In genomic region chr14:50718949-50719348, GRCh38 we compare ENCODE assay signal across 19 cellular contexts. TPM values are rescaled to one million over a fixed set of nuclear protein-coding genes. Genes with fewer than 3 reads are reported as not detected.
DNase-seq lines count a peak whose midpoint lies in the region; ATAC-seq, FAIRE-seq and TF ChIP-seq lines count a peak whose summit lies in the region.
"Had no signal": no experiment of that assay in that cellular context is flagged by ENCODE, and none has a peak within 500 bp of the region (broad histone marks: within the 10 kb centered on the region; RNA-seq: fewer than 3 reads in every experiment).

No MANE protein-coding gene starts in this region.

- H3K4me2 ChIP-seq in HepG2 (ENCODE audit: low read depth, low read length) (no peak overlapping the region), osteoblast (ENCODE audit: insufficient read depth, low read length) (no peak overlapping the region)
- H3K4me2 ChIP-seq: BLaER1 had no signal

- in situ Hi-C loops in HepG2 (cut with HindIII; ENCODE audit: extremely low pct_ligation_motif_present, low pct_unique_long_range_greater_than_20kb) = no loop called here

- peaks cover 35% of the 10 kb centered on the region for H3K36me3 ChIP-seq in left ventricle myocardium inferior
- peaks cover 0 to 1% of the 10 kb centered on the region in 2 experiments; a peak in 2 of 5 replicates for H3K36me3 ChIP-seq in HepG2 (replicated peaks in 1 of 2; ENCODE audit: control insufficient read depth in 1 of 2, insufficient read depth in 2 of 2, low read length in 2 of 2)
- peaks cover 17% of the 10 kb centered on the region for H3K36me3 ChIP-seq in osteoblast (ENCODE audit: insufficient read depth, low read length)

- TF ChIP-seq CTCF in left ventricle myocardium inferior (IDR thresholded peaks at IDR 0.05; ENCODE audit: borderline replicate concordance) = no peak
- TF ChIP-seq CTCF in HepG2 (CRISPR knock-in tag; IDR thresholded peaks at IDR 0.05) = no peak
- TF ChIP-seq CTCF in osteoblast (IDR thresholded peaks at IDR 0.05; ENCODE audit: extremely low read depth, low read depth, low read length) = no peak

- H3K9me3 ChIP-seq in left ventricle myocardium inferior (replicated peaks) = no peaks in the 10 kb centered on the region
- H3K9me3 ChIP-seq in HepG2 (ENCODE audit: low read length) = no peaks in the 10 kb centered on the region
- H3K9me3 ChIP-seq in osteoblast (ENCODE audit: low read depth, low read length) = no peaks in the 10 kb centered on the region
- H3K9me3 ChIP-seq: BLaER1 had no signal

- H2AFZ ChIP-seq in HepG2 (ENCODE audit: low read length) (no peak overlapping the region), osteoblast (ENCODE audit: low read length) (no peak overlapping the region)

- no peaks in the 10 kb centered on the region for H4K20me1 ChIP-seq in HepG2 (ENCODE audit: insufficient read depth, low read length)
- no peaks in the 10 kb centered on the region for H4K20me1 ChIP-seq in osteoblast (ENCODE audit: insufficient read depth, low read length)
- H4K20me1 ChIP-seq: BLaER1 had no signal

- H3K4me1 ChIP-seq in left ventricle myocardium inferior (no peaks in the 10 kb centered on the region), HepG2 (ENCODE audit: insufficient read depth, low read length) (no peaks in the 10 kb centered on the region), osteoblast (ENCODE audit: insufficient read depth, low read length) (no peaks in the 10 kb centered on the region)
- H3K4me1 ChIP-seq: BLaER1 had no signal

- no peak for FAIRE-seq in HepG2 (lab: Jason Lieb, UNC)
- FAIRE-seq: A204.1, GM19239, H54 had no signal

- intact Hi-C loops in left ventricle myocardium superior (cut with micrococcal nuclease) (no loop called here), left ventricle myocardium inferior (cut with micrococcal nuclease) (loop anchor here (10.0 kb wide), 1 partner anchor 104 kb away; no protein-coding TSS in a partner anchor), HepG2 (cut with micrococcal nuclease; ENCODE audit: unreplicated experiment) (no loop called here)

- BruUV-seq in HepG2 (replicated peaks; lab: Mats Ljungman, UMichigan) = no TSS peak

- CTCF ChIA-PET in HepG2 (lab: Yijun Ruan, JAX; ENCODE audit: low intra/inter-chr PET ratio, low total read pairs) = no interaction called here

- H3K79me2 ChIP-seq in HepG2 (ENCODE audit: insufficient read depth, low read length) (no peaks in the 10 kb centered on the region), osteoblast (ENCODE audit: insufficient read depth, low read length) (no peaks in the 10 kb centered on the region)

- TF ChIP-seq POLR2A in HepG2 (IDR thresholded peaks at IDR 0.05; ENCODE audit: insufficient read depth in 1 of 2, low read depth in 2 of 2, low read length in 2 of 2) = no peak

- H3K4me3 ChIP-seq in left ventricle myocardium inferior = no peak overlapping the region
- no peak overlapping the region for H3K4me3 ChIP-seq in HepG2 (replicated peaks in 1 of 3; ENCODE audit: insufficient read depth in 1 of 3, low read depth in 2 of 3, low read length in 3 of 3)
- no peak overlapping the region for H3K4me3 ChIP-seq in osteoblast (ENCODE audit: insufficient read depth, low read length)
- H3K4me3 ChIP-seq: BLaER1 had no signal

- POLR2A ChIA-PET in HepG2 (lab: Yijun Ruan, JAX) = no interaction called here

- no peak overlapping the region for H3K27ac ChIP-seq in left ventricle myocardium inferior (replicated peaks)
- H3K27ac ChIP-seq in HepG2 (ENCODE audit: extremely low read length, insufficient read depth, low read length) = no peak overlapping the region
- no peak overlapping the region for H3K27ac ChIP-seq in osteoblast (ENCODE audit: low read depth, low read length)
- H3K27ac ChIP-seq: BLaER1, RWPE1 had no signal

- DNase-seq in left ventricle myocardium superior (no peak), left ventricle myocardium inferior (no peak), NCI-H82 treated with DMSO at 0.1 percent for 48 hours (lab: John Stamatoyannopoulos, UW; ENCODE audit: unreplicated experiment) (peak; percentile 80), HepG2 (ENCODE audit: low spot score) (peak; percentile 4), NOMO-1 treated with DMSO at 0.1 percent for 48 hours (lab: John Stamatoyannopoulos, UW; ENCODE audit: unreplicated experiment) (no peak), osteoblast (ENCODE audit: insufficient read length, low spot score, missing footprints) (no peak), DMS114 treated with DMSO at 0.1 percent for 48 hours (lab: John Stamatoyannopoulos, UW; ENCODE audit: unreplicated experiment) (no peak)
- DNase-seq: EL, NCI-H1436, NCI-H2029 treated with DMSO at 0.1 percent for 48 hours, NCI-H526 treated with DMSO at 0.1 percent for 48 hours, PC-3, SW 1271 had no signal

- no peak for TF ChIP-seq RAD21 in HepG2 (CRISPR knock-in tag; IDR thresholded peaks at IDR 0.05)

- no peaks in the 10 kb centered on the region for H3K27me3 ChIP-seq in left ventricle myocardium inferior (ENCODE audit: low read depth)
- no peaks in the 10 kb centered on the region for H3K27me3 ChIP-seq in HepG2 (ENCODE audit: control insufficient read depth in 1 of 2, insufficient read depth in 2 of 2, low read length in 2 of 2)
- H3K27me3 ChIP-seq in osteoblast (ENCODE audit: insufficient read depth, low read length) = no peaks in the 10 kb centered on the region
- H3K27me3 ChIP-seq: BLaER1 had no signal

- TF ChIP-seq EP300 in HepG2 (IDR thresholded peaks at IDR 0.05; ENCODE audit: low read depth in 2 of 2, low read length in 2 of 2) = no peak
- TF ChIP-seq EP300 in HepG2 (CRISPR knock-in tag; IDR thresholded peaks at IDR 0.05; ENCODE audit: borderline replicate concordance) = no peak

- ATAC-seq in left ventricle myocardium superior (peak; percentile 38), HepG2 (no peak), HG03565 (IDR thresholded peaks at IDR 0.05; ENCODE audit: unreplicated experiment) (no peak)
- ATAC-seq: PC-3 had no signal

- WGBS in HepG2 (ENCODE audit: low lambda C conversion rate) = 9% methylated on average over 1 of the region's 1 CpG

- no peak overlapping the region for H3K9ac ChIP-seq in HepG2 (ENCODE audit: insufficient read depth, low read depth, low read length)
- H3K9ac ChIP-seq: BLaER1 had no signal

TF ChIP-seq in HepG2, 621 proteins besides CTCF, POLR2A, EP300 and RAD21 (continues in another document):
- TF ChIP-seq ZNF451 (CRISPR knock-in tag; IDR thresholded peaks at IDR 0.05) (no peak), ZBTB46 (CRISPR knock-in tag; IDR thresholded peaks at IDR 0.05; ENCODE audit: borderline replicate concordance) (no peak), ZNF274 (CRISPR knock-in tag; IDR thresholded peaks at IDR 0.05) (no peak), KLF11 (CRISPR knock-in tag; IDR thresholded peaks at IDR 0.05) (no peak), SP140L (CRISPR knock-in tag; IDR thresholded peaks at IDR 0.05; ENCODE audit: borderline replicate concordance) (no peak), CERS6 (CRISPR knock-in tag; IDR thresholded peaks at IDR 0.05) (no peak), ZNF431 (CRISPR knock-in tag; IDR thresholded peaks at IDR 0.05; ENCODE audit: borderline replicate concordance, low read depth) (no peak), ELF4 (CRISPR knock-in tag; IDR thresholded peaks at IDR 0.05; ENCODE audit: borderline replicate concordance) (no peak), RCOR2 (CRISPR knock-in tag; IDR thresholded peaks at IDR 0.05) (no peak)

RNA-seq across cellular contexts. Expression of gene SAV1, which starts 50.8 kb away (rescaled TPM):
- total RNA-seq in left ventricle myocardium superior (26.2 TPM), left ventricle myocardium inferior (29.5 TPM), HepG2 (2016; rRNA removed; fragmentation: Illumina TruSeq; extraction: Trizol) (8.1 and 8.2 TPM in 2 replicates), osteoblast (44.2 and 50.1 TPM in 2 replicates)
- total RNA-seq in HepG2 (2016; cell fraction: cytosol; rRNA removed; fragmentation: Illumina TruSeq; extraction: Trizol; ENCODE audit: low read depth) = 5.7 and 6.1 TPM in 2 replicates
- total RNA-seq in HepG2 (2016; cell fraction: insoluble cytoplasmic fraction; rRNA removed; fragmentation: Illumina TruSeq; extraction: Trizol) = 8.2 and 10.4 TPM in 2 replicates
- total RNA-seq in HepG2 (2016; cell fraction: membrane; rRNA removed; fragmentation: Illumina TruSeq; extraction: Trizol) = 14.1 and 14.6 TPM in 2 replicates
- 8.7 and 12.4 TPM in 2 replicates for total RNA-seq in HepG2 (2016; cell fraction: nucleus; rRNA removed; fragmentation: Illumina TruSeq; extraction: Trizol)
- 6.2 and 7.3 TPM in 2 replicates for polyA plus RNA-seq in HepG2 (2011; rRNA removed)
- polyA plus RNA-seq in HepG2 (2011; cell fraction: cytosol; rRNA removed) = 3.8 and 5.5 TPM in 2 replicates
- polyA plus RNA-seq in HepG2 (2011; cell fraction: nucleus; rRNA removed) = 1.7 and 3.1 TPM in 2 replicates
- polyA plus RNA-seq in HepG2 (2012) = 8.6 and 11.5 TPM in 2 replicates
- 6.8 and 7.8 TPM in 2 replicates for polyA plus RNA-seq in HepG2 (2016; cell fraction: cytosol; fragmentation: Illumina TruSeq; extraction: Trizol; ENCODE audit: low read depth)
- 12.2 and 17.2 TPM in 2 replicates for polyA plus RNA-seq in HepG2 (2016; cell fraction: insoluble cytoplasmic fraction; fragmentation: Illumina TruSeq; extraction: Trizol; ENCODE audit: low read depth)
- 17.1 and 18.9 TPM in 2 replicates for polyA plus RNA-seq in HepG2 (2016; cell fraction: membrane; fragmentation: Illumina TruSeq; extraction: Trizol; ENCODE audit: low read depth)
- polyA plus RNA-seq in HepG2 (2016; cell fraction: nucleus; fragmentation: Illumina TruSeq; extraction: Trizol; ENCODE audit: insufficient read depth, low read depth) = 9.8 and 9.9 TPM in 2 replicates
- 2.9 and 12.9 TPM in 2 replicates for polyA minus RNA-seq in HepG2 (2011; rRNA and poly(A)+ RNA removed; ENCODE audit: low replicate concordance)
- polyA minus RNA-seq in HepG2 (2011; cell fraction: cytosol; rRNA and poly(A)+ RNA removed) = 5.4 and 6.7 TPM in 2 replicates
- 16.2 and 17.7 TPM in 2 replicates for polyA minus RNA-seq in HepG2 (2011; cell fraction: nucleus; rRNA and poly(A)+ RNA removed)

Comparison
In these comparisons a context has a peak if more than half of its experiments do, and no peak if none do; other contexts are left out.
1. DNase-seq: peak in NCI-H82 treated with DMSO at 0.1 percent for 48 hours (single experiment) and HepG2 (single experiment); none in left ventricle myocardium superior (single experiment), left ventricle myocardium inferior (single experiment), NOMO-1 treated with DMSO at 0.1 percent for 48 hours (single experiment), osteoblast (single experiment) and DMS114 treated with DMSO at 0.1 percent for 48 hours (single experiment).